Comparison of ENCODE assay signal across 22 cellular contexts in the genomic region with DNA sequence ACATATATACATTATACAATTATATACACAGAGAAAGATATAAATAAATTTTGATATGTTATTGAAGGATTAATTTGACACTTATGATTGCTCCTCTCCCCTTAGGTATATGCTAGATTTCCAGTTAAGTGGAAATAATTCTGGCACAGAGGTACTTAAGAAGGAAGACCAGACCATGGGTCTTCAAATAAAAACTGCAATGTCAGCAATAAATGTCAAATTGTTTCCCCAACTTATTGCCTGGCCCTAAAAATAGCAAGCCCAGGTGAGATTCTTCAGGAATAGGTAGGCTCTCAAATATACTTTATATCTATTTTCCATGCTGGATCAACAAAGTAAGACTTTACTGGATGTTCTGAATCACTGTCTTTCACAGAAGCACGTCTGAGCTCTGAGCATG.
DNase-seq lines count a peak whose midpoint lies in the region; ATAC-seq, FAIRE-seq and TF ChIP-seq lines count a peak whose summit lies in the region.
"Had no signal": no experiment of that assay in that cellular context is flagged by ENCODE, and none has a peak within 500 bp of the region (broad histone marks: within the 10 kb centered on the region; RNA-seq: fewer than 3 reads in every experiment).

No MANE protein-coding gene starts in this region.

- no peak for FAIRE-seq in HepG2 (lab: Jason Lieb, UNC)
- no peak for FAIRE-seq in H1 (lab: Jason Lieb, UNC)
- FAIRE-seq: D721Med, GM12878, GM12892, GM18507 had no signal

- ATAC-seq in HepG2 (no peak), right lobe of liver (no peak), IMR-90 (ENCODE audit: low read depth) (no peak), HG03460 (IDR thresholded peaks at IDR 0.05; ENCODE audit: unreplicated experiment) (no peak), esophagus mucosa (no peak)
- ATAC-seq: CD8-positive, alpha-beta T cell; GM12878 had no signal

- H3K14ac ChIP-seq in IMR-90 (replicated peaks; ENCODE audit: low read depth, low read length): no peak overlapping the region
- H3K14ac ChIP-seq in H1 (ENCODE audit: insufficient read length): no peak overlapping the region

- CTCF ChIA-PET in HepG2 (lab: Yijun Ruan, JAX; ENCODE audit: low intra/inter-chr PET ratio, low total read pairs) (no interaction called here), IMR-90 (lab: Yijun Ruan, JAX) (no interaction called here), H1 (lab: Charles Lee; ENCODE audit: partially characterized antibody) (no interaction called here)

- POLR2A ChIA-PET in HepG2 (lab: Yijun Ruan, JAX) (no interaction called here), IMR-90 (lab: Charles Lee; ENCODE audit: unreplicated experiment) (no interaction called here), H1 (lab: Charles Lee; ENCODE audit: partially characterized antibody) (no interaction called here)

- H2BK5ac ChIP-seq in IMR-90 (ENCODE audit: low read depth, low read length, poor library complexity, severe bottlenecking): no peak overlapping the region
- no peak overlapping the region for H2BK5ac ChIP-seq in H1 (ENCODE audit: low read depth, low read length)

- intact Hi-C loops in HepG2 (cut with micrococcal nuclease; ENCODE audit: unreplicated experiment) (no loop called here), right lobe of liver (cut with DNase I) (no loop called here), IMR-90 (cut with micrococcal nuclease) (no loop called here)

- H3K79me1 ChIP-seq in IMR-90 (ENCODE audit: low read depth in 1 of 2, low read length in 2 of 2): no peaks in the 10 kb centered on the region
- H3K79me1 ChIP-seq in H1 (ENCODE audit: low read depth, low read length): no peaks in the 10 kb centered on the region

- H3K27me3 ChIP-seq in HepG2 (ENCODE audit: control insufficient read depth in 1 of 2, insufficient read depth in 2 of 2, low read length in 2 of 2) (no peaks in the 10 kb centered on the region), right lobe of liver (no peaks in the 10 kb centered on the region), IMR-90 (ENCODE audit: control insufficient read depth, insufficient read depth, low read length) (no peaks in the 10 kb centered on the region), H1 (replicated peaks in 1 of 4; ENCODE audit: control insufficient read depth in 3 of 4, extremely low read depth in 1 of 4, insufficient read depth in 3 of 4, low read length in 3 of 4) (no peaks in the 10 kb centered on the region)
- H3K27me3 ChIP-seq: BLaER1 treated with 17β-estradiol and CSF1 and Interleukin-3, amounts not matched to agents 10 nM and 100 nM had no signal

- 0% methylated on average over 1 of the region's 1 CpG for WGBS in HepG2 (ENCODE audit: low lambda C conversion rate)
- WGBS in right lobe of liver (ENCODE audit: insufficient coverage, low coverage, low lambda C conversion rate, missing lambda C conversion rate): 55% methylated on average over 1 of the region's 1 CpG
- no CpG with 5 or more reads among the region's 1 CpG for WGBS in IMR-90 (ENCODE audit: extremely low coverage in 2 of 2, insufficient read length in 1 of 2), 2 experiments
- WGBS in H1 (ENCODE audit: extremely low coverage in 1 of 2, insufficient coverage in 1 of 2, insufficient read length in 1 of 2, insufficient replicate concordance in 2 of 2, low coverage in 1 of 2, low lambda C conversion rate in 2 of 2, missing lambda C conversion rate in 1 of 2), 2 experiments: 94% methylated on average over 1 of the region's 1 CpG; no CpG with 5 or more reads in 1 of the 2 experiments

- H3K23me2 ChIP-seq in H1 (ENCODE audit: low read depth, low read length): no peaks in the 10 kb centered on the region

- H3K18ac ChIP-seq in IMR-90 (ENCODE audit: low read depth, low read length): no peak overlapping the region
- H3K18ac ChIP-seq in H1 (ENCODE audit: extremely low read depth, low read length): no peak overlapping the region

- H4K5ac ChIP-seq in IMR-90 (ENCODE audit: low read depth, low read length) (no peak overlapping the region), H1 (ENCODE audit: insufficient read length, low read depth, low read length) (no peak overlapping the region)

- H3K9ac ChIP-seq in HepG2 (ENCODE audit: insufficient read depth, low read depth, low read length) (no peak overlapping the region), IMR-90 (ENCODE audit: low read depth, low read length) (no peak overlapping the region), H1 (replicated peaks in 1 of 4; ENCODE audit: extremely low read depth in 1 of 4, low read depth in 3 of 4, low read length in 3 of 4) (no peak overlapping the region)
- H3K9ac ChIP-seq: BLaER1 treated with 17β-estradiol and CSF1 and Interleukin-3, amounts not matched to agents 10 nM and 100 nM had no signal

- no TSS peak for BruUV-seq in HepG2 (replicated peaks; lab: Mats Ljungman, UMichigan)
- BruUV-seq in IMR-90 (replicated peaks; lab: Mats Ljungman, UMichigan): no TSS peak

- H3K27ac ChIP-seq in HepG2 (ENCODE audit: extremely low read length, insufficient read depth, low read length) (no peak overlapping the region), right lobe of liver (no peak overlapping the region), IMR-90 (ENCODE audit: insufficient read depth, low read length) (no peak overlapping the region), H1 (ENCODE audit: low read depth, low read length) (no peak overlapping the region)
- H3K27ac ChIP-seq: 22Rv1; BLaER1 treated with 17β-estradiol and CSF1 and Interleukin-3, amounts not matched to agents 10 nM and 100 nM; C4-2B had no signal

- TF ChIP-seq CTCF in HepG2 (CRISPR knock-in tag; IDR thresholded peaks at IDR 0.05) (no peak), right lobe of liver (IDR thresholded peaks at IDR 0.05) (no peak), IMR-90 (conservative IDR thresholded peaks at IDR 0.05; ENCODE audit: low read depth, low read length) (no peak), H1 (IDR thresholded peaks at IDR 0.05; ENCODE audit: control extremely low read depth in 1 of 3, insufficient read depth in 1 of 3, low read depth in 1 of 3, low read length in 3 of 3) (no peak)

- H2BK20ac ChIP-seq in IMR-90 (ENCODE audit: low read depth, low read length): no peak overlapping the region
- no peak overlapping the region for H2BK20ac ChIP-seq in H1 (ENCODE audit: low read length)

- no peak overlapping the region for H3K23ac ChIP-seq in IMR-90 (ENCODE audit: low read depth, low read length)
- H3K23ac ChIP-seq in H1 (ENCODE audit: insufficient read length): no peak overlapping the region

- no peak overlapping the region for H2BK120ac ChIP-seq in IMR-90 (ENCODE audit: low read depth, low read length)
- no peak overlapping the region for H2BK120ac ChIP-seq in H1 (replicated peaks; ENCODE audit: low read depth, low read length)

- H2AK5ac ChIP-seq in IMR-90 (ENCODE audit: low read depth, low read length) (no peak overlapping the region), H1 (ENCODE audit: low read depth, low read length) (no peak overlapping the region)

- no peak overlapping the region for H2BK15ac ChIP-seq in IMR-90 (ENCODE audit: low read depth, low read length)
- no peak overlapping the region for H2BK15ac ChIP-seq in H1 (ENCODE audit: low read length)

- in situ Hi-C loops in HepG2 (cut with HindIII; ENCODE audit: extremely low pct_ligation_motif_present, low pct_unique_long_range_greater_than_20kb) (no loop called here), IMR-90 (cut with MboI; ENCODE audit: low sequenced_read_pairs) (no loop called here)

- no peak overlapping the region for H2AFZ ChIP-seq in HepG2 (ENCODE audit: low read length)
- no peak overlapping the region for H2AFZ ChIP-seq in IMR-90 (replicated peaks; ENCODE audit: low read length, poor library complexity)
- peak overlapping the region; percentile 4; the same call in 1 of the 2 replicates for H2AFZ ChIP-seq in H1 (ENCODE audit: low read length)

- H3K4me3 ChIP-seq in HepG2 (replicated peaks in 1 of 3; ENCODE audit: insufficient read depth in 1 of 3, low read depth in 2 of 3, low read length in 3 of 3) (no peak overlapping the region), right lobe of liver (no peak overlapping the region), IMR-90 (ENCODE audit: insufficient read depth, low read depth, low read length) (no peak overlapping the region), H1 (ENCODE audit: extremely low read depth in 1 of 4, insufficient read depth in 2 of 4, low read depth in 3 of 4, low read length in 4 of 4) (no peak overlapping the region)
- H3K4me3 ChIP-seq: BLaER1 treated with 17β-estradiol and CSF1 and Interleukin-3, amounts not matched to agents 10 nM and 100 nM; GM12878 had no signal

- no peaks in the 10 kb centered on the region for H4K20me1 ChIP-seq in HepG2 (ENCODE audit: insufficient read depth, low read length)
- no peaks in the 10 kb centered on the region for H4K20me1 ChIP-seq in IMR-90 (ENCODE audit: insufficient read depth, low read length)
- no peaks in the 10 kb centered on the region for H4K20me1 ChIP-seq in H1 (replicated peaks in 1 of 2; ENCODE audit: control insufficient read depth in 1 of 2, insufficient read depth in 2 of 2, low read length in 2 of 2)
- H4K20me1 ChIP-seq: BLaER1 treated with 17β-estradiol and CSF1 and Interleukin-3, amounts not matched to agents 10 nM and 100 nM had no signal

- no peaks in the 10 kb centered on the region for H3K9me1 ChIP-seq in IMR-90 (ENCODE audit: insufficient read depth, low read length)

- H3K79me2 ChIP-seq in HepG2 (ENCODE audit: insufficient read depth, low read length) (no peaks in the 10 kb centered on the region), H1 (ENCODE audit: control insufficient read depth in 1 of 2, insufficient read depth in 2 of 2, low read length in 2 of 2) (no peaks in the 10 kb centered on the region)

- no peaks in the 10 kb centered on the region for H3K36me3 ChIP-seq in HepG2 (replicated peaks in 1 of 2; ENCODE audit: control insufficient read depth in 1 of 2, insufficient read depth in 2 of 2, low read length in 2 of 2)
- no peaks in the 10 kb centered on the region for H3K36me3 ChIP-seq in right lobe of liver
- no peaks in the 10 kb centered on the region for H3K36me3 ChIP-seq in IMR-90 (ENCODE audit: control insufficient read depth, insufficient read depth, low read length)
- no peaks in the 10 kb centered on the region for H3K36me3 ChIP-seq in H1 (ENCODE audit: control insufficient read depth in 2 of 4, insufficient read depth in 4 of 4, low read length in 3 of 4)
- H3K36me3 ChIP-seq: BLaER1 treated with 17β-estradiol and CSF1 and Interleukin-3, amounts not matched to agents 10 nM and 100 nM had no signal

- TF ChIP-seq RAD21 in HepG2 (CRISPR knock-in tag; IDR thresholded peaks at IDR 0.05) (no peak), IMR-90 (IDR thresholded peaks at IDR 0.05; ENCODE audit: low read length) (no peak), H1 (IDR thresholded peaks at IDR 0.05 in 1 of 2, conservative IDR thresholded peaks at IDR 0.05 in 1 of 2; ENCODE audit: low read depth in 2 of 2, low read length in 2 of 2) (no peak)

- TF ChIP-seq EP300 in HepG2 (IDR thresholded peaks at IDR 0.05; ENCODE audit: low read depth in 2 of 2, low read length in 2 of 2) (no peak), HepG2 (CRISPR knock-in tag; IDR thresholded peaks at IDR 0.05; ENCODE audit: borderline replicate concordance) (no peak), H1 (IDR thresholded peaks at IDR 0.05; ENCODE audit: borderline replicate concordance in 1 of 2, low read depth in 2 of 2, low read length in 2 of 2) (no peak)

- H4K8ac ChIP-seq in IMR-90 (ENCODE audit: low read depth in 2 of 2, low read length in 2 of 2): no peak overlapping the region
- no peak overlapping the region for H4K8ac ChIP-seq in H1 (ENCODE audit: extremely low read depth, insufficient read depth, low read length)

- H3K4ac ChIP-seq in IMR-90 (ENCODE audit: low read depth, low read length): no peak overlapping the region
- H3K4ac ChIP-seq in H1 (replicated peaks; ENCODE audit: insufficient read length, low read depth, low read length): no peak overlapping the region

- H3K4me2 ChIP-seq in HepG2 (ENCODE audit: low read depth, low read length) (no peak overlapping the region), IMR-90 (ENCODE audit: low read depth, low read length) (no peak overlapping the region), H1 (ENCODE audit: insufficient read depth in 1 of 2, low read depth in 2 of 2, low read length in 2 of 2) (no peak overlapping the region)
- H3K4me2 ChIP-seq: BLaER1 treated with 17β-estradiol and CSF1 and Interleukin-3, amounts not matched to agents 10 nM and 100 nM had no signal

- dilution Hi-C loops in IMR-90 (cut with HindIII; ENCODE audit: low sequenced_read_pairs, unreplicated experiment): no loop called here

- H2BK12ac ChIP-seq in H1 (ENCODE audit: low read depth, low read length): no peak overlapping the region

- H4K91ac ChIP-seq in IMR-90 (ENCODE audit: insufficient read depth, low read depth, low read length): no peak overlapping the region
- H4K91ac ChIP-seq in H1 (replicated peaks; ENCODE audit: insufficient read length, low read length): no peak overlapping the region

- H3K4me1 ChIP-seq in HepG2 (ENCODE audit: insufficient read depth, low read length) (no peaks in the 10 kb centered on the region), right lobe of liver (no peaks in the 10 kb centered on the region), IMR-90 (ENCODE audit: control insufficient read depth, insufficient read depth, low read length) (no peaks in the 10 kb centered on the region), H1 (replicated peaks in 1 of 4; ENCODE audit: control insufficient read depth in 3 of 4, insufficient read depth in 4 of 4, low read length in 3 of 4) (0 out of 7 replicates have a peak, but pooled peaks cover 0 to 3% (median 0%) of the 10 kb centered on the region in 4 experiments)
- H3K4me1 ChIP-seq: Caco-2 had no signal

- DNase-seq in HepG2 (ENCODE audit: low spot score) (no peak), right lobe of liver (no peak), IMR-90 (no peak), H1 (ENCODE audit: low read depth in 1 of 2, low spot score in 2 of 2) (no peak)
- DNase-seq: AML-193; Caco-2; Calu3; CD4-positive, alpha-beta T cell; CD8-positive, alpha-beta T cell; DMS79; DND-41; EL; GDM1 had no signal

- H3K56ac ChIP-seq in IMR-90 (ENCODE audit: extremely low read depth, insufficient read depth, low read length) (no peak overlapping the region), H1 (replicated peaks; ENCODE audit: insufficient read length, low read depth, low read length) (no peak overlapping the region)

- TF ChIP-seq POLR2A in HepG2 (IDR thresholded peaks at IDR 0.05; ENCODE audit: insufficient read depth in 1 of 2, low read depth in 2 of 2, low read length in 2 of 2): no peak
- no peak for TF ChIP-seq POLR2A in right lobe of liver (IDR thresholded peaks at IDR 0.05)
- no peak for TF ChIP-seq POLR2A in IMR-90 (IDR thresholded peaks at IDR 0.05; ENCODE audit: low read depth, low read length)
- no peak for TF ChIP-seq POLR2A in H1 (IDR thresholded peaks at IDR 0.05; ENCODE audit: control extremely low read depth in 1 of 2, low read depth in 2 of 2, low read length in 2 of 2)

- no peak overlapping the region for H2AK9ac ChIP-seq in IMR-90 (replicated peaks; ENCODE audit: low read depth, low read length, poor library complexity)

- H3K9me3 ChIP-seq in HepG2 (ENCODE audit: low read length): peaks cover 46% of the 10 kb centered on the region
- H3K9me3 ChIP-seq in right lobe of liver: no peaks in the 10 kb centered on the region
- H3K9me3 ChIP-seq in IMR-90 (ENCODE audit: control insufficient read depth, insufficient read depth, low read length): peaks cover 10% of the 10 kb centered on the region
- peaks cover 7 to 8% of the 10 kb centered on the region in 2 experiments; a peak in 2 of 4 replicates for H3K9me3 ChIP-seq in H1 (ENCODE audit: insufficient read depth in 2 of 2, low read depth in 1 of 2, low read length in 1 of 2)

Comparison
In these comparisons a context has a peak if more than half of its experiments do, and no peak if none do; other contexts are left out.
1. Of the 41 proteins assayed by ChIP-seq in both HepG2 and H1: peak only in HepG2: none; only in H1: none; in both: MAFK; in neither: 40.